In genomic region chr7:135414850-135415439, GRCh38 we compare ENCODE assay signal across 8 cellular contexts.
DNase-seq lines count a peak whose midpoint lies in the region; ATAC-seq and TF ChIP-seq lines count a peak whose summit lies in the region.

No MANE protein-coding gene starts in this region.

- H3K4me3 ChIP-seq in IMR-90 (ENCODE audit: insufficient read depth, low read depth, low read length), result no peak overlapping the region

- DNase-seq in activated T-cell treated with anti-CD3 and anti-CD28 coated beads for 4 hours (peak; percentile 1), IMR-90 (peak; percentile 64), erythroblast (lab: John Stamatoyannopoulos, UW) (peak; percentile 80 to 82), progenitor cell of endocrine pancreas (ENCODE audit: low spot score, unreplicated experiment) (no peak), posterior vena cava (ENCODE audit: low spot score) (no peak)
- DNase-seq in activated T-cell treated with anti-CD3 and anti-CD28 coated beads, Interleukin-2, amount 50 U/mL, for 1 hour, result no peak

- no peaks in the 10 kb centered on the region; the same call in 1 of the 2 replicates for H4K20me1 ChIP-seq in IMR-90 (ENCODE audit: insufficient read depth, low read length)

- no peak overlapping the region for H2BK20ac ChIP-seq in IMR-90 (ENCODE audit: low read depth, low read length)

- TF ChIP-seq POLR2A in IMR-90 (IDR thresholded peaks at IDR 0.05; ENCODE audit: low read depth, low read length) (no peak), erythroblast (IDR thresholded peaks at IDR 0.05; ENCODE audit: low read length) (no peak)

- TF ChIP-seq CTCF in IMR-90 (conservative IDR thresholded peaks at IDR 0.05; ENCODE audit: low read depth, low read length) (peak; percentile 50), progenitor cell of endocrine pancreas (IDR thresholded peaks at IDR 0.05; ENCODE audit: unreplicated experiment) (peak; percentile 55)

- no peak overlapping the region for H2BK5ac ChIP-seq in IMR-90 (ENCODE audit: low read depth, low read length, poor library complexity, severe bottlenecking)

- H4K91ac ChIP-seq in IMR-90 (ENCODE audit: insufficient read depth, low read depth, low read length), result no peak overlapping the region

- in situ Hi-C loops in IMR-90 (cut with MboI; ENCODE audit: low sequenced_read_pairs), result no loop called here

- H3K36me3 Mint-ChIP-seq in progenitor cell of endocrine pancreas (ENCODE audit: insufficient read depth), result peaks cover 5% of the 10 kb centered on the region

- no peak overlapping the region for H2BK120ac ChIP-seq in IMR-90 (ENCODE audit: low read depth, low read length)

- H2AK5ac ChIP-seq in IMR-90 (ENCODE audit: low read depth, low read length), result no peak overlapping the region

- H3K27me3 Mint-ChIP-seq in progenitor cell of endocrine pancreas, result no peaks in the 10 kb centered on the region

- no CpG with 5 or more reads among the region's 2 CpGs for WGBS in IMR-90 (ENCODE audit: extremely low coverage in 2 of 2, insufficient read length in 1 of 2), 2 experiments

- H2AK9ac ChIP-seq in IMR-90 (replicated peaks; ENCODE audit: low read depth, low read length, poor library complexity), result no peak overlapping the region

- POLR2A ChIA-PET in IMR-90 (lab: Charles Lee; ENCODE audit: unreplicated experiment), result no interaction called here

- H3K27me3 ChIP-seq in IMR-90 (ENCODE audit: control insufficient read depth, insufficient read depth, low read length), result no peaks in the 10 kb centered on the region

- H3K9ac ChIP-seq in IMR-90 (ENCODE audit: low read depth, low read length), result no peak overlapping the region

- no peaks in the 10 kb centered on the region for H3K9me3 ChIP-seq in IMR-90 (ENCODE audit: control insufficient read depth, insufficient read depth, low read length)

- peak; percentile 77 for ATAC-seq in IMR-90 (ENCODE audit: low read depth)
- peak; percentile 82 for ATAC-seq in SK-N-SH treated with all-trans-retinoic acid at 6 μM for 48 hours
- no peak for ATAC-seq in HG03045 (IDR thresholded peaks at IDR 0.05; ENCODE audit: unreplicated experiment)

- H3K4me2 ChIP-seq in IMR-90 (ENCODE audit: low read depth, low read length), result no peak overlapping the region

- H3K18ac ChIP-seq in IMR-90 (ENCODE audit: low read depth, low read length), result no peak overlapping the region

- no peak overlapping the region for H3K27ac ChIP-seq in IMR-90 (ENCODE audit: insufficient read depth, low read length)

- H2BK15ac ChIP-seq in IMR-90 (ENCODE audit: low read depth, low read length), result no peak overlapping the region

- dilution Hi-C loops in IMR-90 (cut with HindIII; ENCODE audit: low sequenced_read_pairs, unreplicated experiment), result no loop called here

- no peak overlapping the region for H3K23ac ChIP-seq in IMR-90 (ENCODE audit: low read depth, low read length)

- peaks cover 11 to 12% of the 10 kb centered on the region in 2 experiments; a peak in 2 of 4 replicates for H3K79me1 ChIP-seq in IMR-90 (ENCODE audit: low read depth in 1 of 2, low read length in 2 of 2)

- TF ChIP-seq RAD21 in IMR-90 (IDR thresholded peaks at IDR 0.05; ENCODE audit: low read length), result peak; percentile 36; the same call in 1 of the 2 replicates

- H3K9me1 ChIP-seq in IMR-90 (ENCODE audit: insufficient read depth, low read length), result peaks cover 3% of the 10 kb centered on the region; the same call in 1 of the 2 replicates

- H4K8ac ChIP-seq in IMR-90 (ENCODE audit: low read depth in 2 of 2, low read length in 2 of 2), result no peak overlapping the region

- H3K14ac ChIP-seq in IMR-90 (replicated peaks; ENCODE audit: low read depth, low read length), result no peak overlapping the region

- H3K4me1 Mint-ChIP-seq in progenitor cell of endocrine pancreas (ENCODE audit: low read depth), result no peaks in the 10 kb centered on the region

- H3K4me3 Mint-ChIP-seq in progenitor cell of endocrine pancreas (ENCODE audit: low read depth), result no peak overlapping the region

- H3K56ac ChIP-seq in IMR-90 (ENCODE audit: extremely low read depth, insufficient read depth, low read length), result no peak overlapping the region

- no TSS peak for BruUV-seq in IMR-90 (replicated peaks; lab: Mats Ljungman, UMichigan)

- H2AFZ ChIP-seq in IMR-90 (replicated peaks; ENCODE audit: low read length, poor library complexity), result no peak overlapping the region

- peaks cover 2% of the 10 kb centered on the region; the same call in 1 of the 2 replicates for H3K36me3 ChIP-seq in IMR-90 (ENCODE audit: control insufficient read depth, insufficient read depth, low read length)

- H3K27ac Mint-ChIP-seq in progenitor cell of endocrine pancreas, result no peak overlapping the region

- CTCF ChIA-PET in IMR-90 (lab: Yijun Ruan, JAX), result interaction anchor here (1.0 to 1.4 kb wide), 2 partner anchors 9 to 20 kb away, joined by 3 read pairs; no protein-coding TSS in a partner anchor

- intact Hi-C loops in IMR-90 (cut with micrococcal nuclease) (loop anchor here (2.0 kb wide), 1 partner anchor 94 kb away; no protein-coding TSS in a partner anchor), posterior vena cava (cut with DNase I) (no loop called here)

- H3K9me3 Mint-ChIP-seq in progenitor cell of endocrine pancreas (ENCODE audit: low read depth), result no peaks in the 10 kb centered on the region

- H3K4ac ChIP-seq in IMR-90 (ENCODE audit: low read depth, low read length), result no peak overlapping the region

- H4K5ac ChIP-seq in IMR-90 (ENCODE audit: low read depth, low read length), result no peak overlapping the region

- H3K4me1 ChIP-seq in IMR-90 (ENCODE audit: control insufficient read depth, insufficient read depth, low read length), result no peaks in the 10 kb centered on the region

TF ChIP-seq in IMR-90, 13 proteins besides CTCF, POLR2A, EP300 and RAD21:
- TF ChIP-seq SMC3 (IDR thresholded peaks at IDR 0.05; ENCODE audit: low read depth, low read length), result peak; percentile 33
- TF ChIP-seq MXI1 (IDR thresholded peaks at IDR 0.05; ENCODE audit: borderline replicate concordance, low read depth, low read length), result no peak

TF ChIP-seq in SK-N-SH treated with all-trans-retinoic acid at 6 μM for 48 hours, 23 proteins besides CTCF, POLR2A, EP300 and RAD21 (continues in another document):
- TF ChIP-seq PATZ1 (CRISPR knock-in tag; IDR thresholded peaks at IDR 0.05; ENCODE audit: borderline replicate concordance), result no peak
- no peak for TF ChIP-seq PPARA (CRISPR knock-in tag; IDR thresholded peaks at IDR 0.05; ENCODE audit: borderline replicate concordance)
- TF ChIP-seq CSDC2 (CRISPR knock-in tag; IDR thresholded peaks at IDR 0.05), result no peak
- no peak for TF ChIP-seq ZFP3 (CRISPR knock-in tag; IDR thresholded peaks at IDR 0.05)
- no peak for TF ChIP-seq ZFP30 (CRISPR knock-in tag; IDR thresholded peaks at IDR 0.05)
- TF ChIP-seq RARB (CRISPR knock-in tag; IDR thresholded peaks at IDR 0.05), result no peak
- TF ChIP-seq SNAI2 (CRISPR knock-in tag; IDR thresholded peaks at IDR 0.05), result no peak
- TF ChIP-seq ZNF70 (CRISPR knock-in tag; IDR thresholded peaks at IDR 0.05), result no peak
- TF ChIP-seq, protein P1, sequence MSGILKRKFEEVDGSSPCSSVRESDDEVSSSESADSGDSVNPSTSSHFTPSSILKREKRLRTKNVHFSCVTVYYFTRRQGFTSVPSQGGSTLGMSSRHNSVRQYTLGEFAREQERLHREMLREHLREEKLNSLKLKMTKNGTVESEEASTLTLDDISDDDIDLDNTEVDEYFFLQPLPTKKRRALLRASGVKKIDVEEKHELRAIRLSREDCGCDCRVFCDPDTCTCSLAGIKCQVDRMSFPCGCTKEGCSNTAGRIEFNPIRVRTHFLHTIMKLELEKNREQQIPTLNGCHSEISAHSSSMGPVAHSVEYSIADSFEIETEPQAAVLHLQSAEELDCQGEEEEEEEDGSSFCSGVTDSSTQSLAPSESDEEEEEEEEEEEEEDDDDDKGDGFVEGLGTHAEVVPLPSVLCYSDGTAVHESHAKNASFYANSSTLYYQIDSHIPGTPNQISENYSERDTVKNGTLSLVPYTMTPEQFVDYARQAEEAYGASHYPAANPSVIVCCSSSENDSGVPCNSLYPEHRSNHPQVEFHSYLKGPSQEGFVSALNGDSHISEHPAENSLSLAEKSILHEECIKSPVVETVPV (CRISPR knock-in tag; IDR thresholded peaks at IDR 0.05), result no peak
- TF ChIP-seq TOX (CRISPR knock-in tag; IDR thresholded peaks at IDR 0.05; ENCODE audit: borderline replicate concordance), result no peak
- no peak for TF ChIP-seq TCF4 (CRISPR knock-in tag; IDR thresholded peaks at IDR 0.05; ENCODE audit: borderline replicate concordance)
- no peak for TF ChIP-seq GLIS3 (CRISPR knock-in tag; IDR thresholded peaks at IDR 0.05)
- no peak for TF ChIP-seq BACH2 (CRISPR knock-in tag; IDR thresholded peaks at IDR 0.05; ENCODE audit: borderline replicate concordance)
- TF ChIP-seq ESRRG (CRISPR knock-in tag; IDR thresholded peaks at IDR 0.05), result no peak

Comparison
In these comparisons a context has a peak if more than half of its experiments do, and no peak if none do; other contexts are left out.
1. DNase-seq: peak in activated T-cell treated with anti-CD3 and anti-CD28 coated beads for 4 hours (single experiment), IMR-90 (single experiment) and erythroblast (2 of 2); none in activated T-cell treated with anti-CD3 and anti-CD28 coated beads, Interleukin-2, amount 50 U/mL, for 1 hour (single experiment), progenitor cell of endocrine pancreas (single experiment) and posterior vena cava (single experiment).